ENCODE assay signal across 16 cellular contexts in the genomic region with DNA sequence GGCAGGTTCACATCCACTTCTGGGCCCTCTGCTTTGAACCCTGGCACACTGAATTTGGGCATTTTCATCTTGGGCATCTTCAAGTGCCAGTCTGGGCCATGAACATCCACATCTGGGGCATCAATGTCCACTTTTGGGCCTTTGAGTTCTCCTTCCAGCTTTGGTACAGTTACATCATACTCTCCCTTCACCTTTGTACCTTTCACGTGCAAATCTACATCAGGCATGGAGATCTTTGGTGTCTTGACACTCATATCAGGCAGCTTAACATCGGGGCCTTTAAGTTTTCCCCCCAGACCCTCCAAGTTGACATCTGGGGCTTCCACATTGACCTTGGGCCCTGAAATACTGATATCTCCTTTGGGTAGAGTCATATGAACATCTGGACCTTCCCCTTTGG.
"Had no signal": no experiment of that assay in that cellular context is flagged by ENCODE, and none has a peak within 500 bp of the region (broad histone marks: within the 10 kb centered on the region; RNA-seq: fewer than 3 reads in every experiment).

No MANE protein-coding gene starts in this region.

- H3K4me3 ChIP-seq: mucosa of descending colon, right atrium auricular region, tibial artery, vagina had no signal

- H3K27me3 ChIP-seq: right atrium auricular region, tibial artery, vagina had no signal

- DNase-seq: activated CD4-positive, alpha-beta T cell treated with anti-CD3 and anti-CD28 coated beads, Interleukin-2, amount 50 U/mL, for 4 hours; activated CD8-positive, alpha-beta memory T cell treated with anti-CD3 and anti-CD28 coated beads, Interleukin-2, amount 50 U/mL, for 4 hours; activated naive CD4-positive, alpha-beta T cell treated with anti-CD3 and anti-CD28 coated beads, Interleukin-2, amount 10 ng/mL, durations not matched to agents 7 days and 5 days; caudate nucleus; left colon; mammary epithelial cell; mucosa of descending colon; naive thymus-derived CD8-positive, alpha-beta T cell; nucleus accumbens; small intestine; tibial artery had no signal

- H3K27me3 Mint-ChIP-seq: activated naive CD4-positive, alpha-beta T cell treated with anti-CD3 and anti-CD28 coated beads, Interleukin-2, amount 10 ng/mL, durations not matched to agents 7 days and 5 days; dendritic cell treated with granulocyte-macrophage colony-stimulating factor and Interleukin-4, amounts not matched to agents 40 ng/mL and 50 ng/mL, for 4 days; naive thymus-derived CD8-positive, alpha-beta T cell had no signal

- H3K27ac Mint-ChIP-seq: activated naive CD4-positive, alpha-beta T cell treated with anti-CD3 and anti-CD28 coated beads, Interleukin-2, amount 10 ng/mL, durations not matched to agents 7 days and 5 days; activated T-helper 2 cell treated with anti-CD3 and anti-CD28 coated beads, Interferon-gamma antibody, Interleukin-2, Interleukin-4, amounts not matched to agents 10 μg/mL and 5 μg/mL and 100 μg/mL, durations not matched to agents 14 hours and 24 hours and 36 hours; dendritic cell treated with granulocyte-macrophage colony-stimulating factor and Interleukin-4, amounts not matched to agents 40 ng/mL and 50 ng/mL, for 4 days had no signal

- H3K4me1 Mint-ChIP-seq: activated naive CD4-positive, alpha-beta T cell treated with anti-CD3 and anti-CD28 coated beads, Interleukin-2, amount 10 ng/mL, durations not matched to agents 7 days and 5 days had no signal

- ATAC-seq: esophagus mucosa; left colon; mucosa of descending colon; naive thymus-derived CD8-positive, alpha-beta T cell had no signal

- H3K9me3 Mint-ChIP-seq: activated naive CD4-positive, alpha-beta T cell treated with anti-CD3 and anti-CD28 coated beads, Interleukin-2, amount 10 ng/mL, durations not matched to agents 7 days and 5 days; activated T-helper 2 cell treated with anti-CD3 and anti-CD28 coated beads, Interferon-gamma antibody, Interleukin-2, Interleukin-4, amounts not matched to agents 10 μg/mL and 5 μg/mL and 100 μg/mL, durations not matched to agents 14 hours and 24 hours and 36 hours; dendritic cell treated with granulocyte-macrophage colony-stimulating factor and Interleukin-4, amounts not matched to agents 40 ng/mL and 50 ng/mL, for 4 days; naive thymus-derived CD8-positive, alpha-beta T cell had no signal

- H3K27ac ChIP-seq: right atrium auricular region, tibial artery, vagina had no signal

- H3K9me3 ChIP-seq: mucosa of descending colon, right atrium auricular region, tibial artery, vagina had no signal

- H3K4me3 Mint-ChIP-seq: activated naive CD4-positive, alpha-beta T cell treated with anti-CD3 and anti-CD28 coated beads, Interleukin-2, amount 10 ng/mL, durations not matched to agents 7 days and 5 days; dendritic cell treated with granulocyte-macrophage colony-stimulating factor and Interleukin-4, amounts not matched to agents 40 ng/mL and 50 ng/mL, for 4 days; naive thymus-derived CD8-positive, alpha-beta T cell had no signal
